ENCODE assay signal across 19 cellular contexts in genomic region chr12:105013892-105014291, GRCh38. TPM values are rescaled to one million over a fixed set of nuclear protein-coding genes. Genes with fewer than 3 reads are reported as not detected.
DNase-seq lines count a peak whose midpoint lies in the region; ATAC-seq, FAIRE-seq and TF ChIP-seq lines count a peak whose summit lies in the region.
"Had no signal": no experiment of that assay in that cellular context is flagged by ENCODE, and none has a peak within 500 bp of the region (broad histone marks: within the 10 kb centered on the region; RNA-seq: fewer than 3 reads in every experiment).

No MANE protein-coding gene starts in this region.

- H3K27me3 ChIP-seq in astrocyte (ENCODE audit: insufficient read depth, low read length) (no peaks in the 10 kb centered on the region), mesenchymal stem cell (ENCODE audit: control insufficient read depth in 1 of 2, insufficient read depth in 1 of 2, low read length in 2 of 2) (no peaks in the 10 kb centered on the region)
- H3K27me3 ChIP-seq: esophagus squamous epithelium, neutrophil, uterus had no signal

- H3K9ac ChIP-seq in astrocyte (ENCODE audit: low read length), result no peak overlapping the region
- H3K9ac ChIP-seq in mesenchymal stem cell (ENCODE audit: low read length), result no peak overlapping the region

- no peak overlapping the region for H3K4me3 Mint-ChIP-seq in astrocyte (ENCODE audit: unreplicated experiment)
- H3K4me3 Mint-ChIP-seq: activated T-cell treated with anti-CD3 and anti-CD28 coated beads, Interleukin-2, amount 50 U/mL, for 24 hours; CD4-positive, CD25-positive, alpha-beta regulatory T cell; stimulated activated naive CD8-positive, alpha-beta T cell treated with anti-CD3 and anti-CD28 coated beads, Interleukin-15, Interleukin-2, amounts not matched to agents 100 ng/mL and 50 ng/mL, for 24 hours; T-cell had no signal

- H3K4me1 Mint-ChIP-seq in astrocyte (ENCODE audit: low read depth, unreplicated experiment), result peaks cover 14% of the 10 kb centered on the region

- 85% methylated on average over 8 of the region's 9 CpGs for WGBS in mesenchymal stem cell

- H3K79me1 ChIP-seq in mesenchymal stem cell (replicated peaks; ENCODE audit: low read length, poor library complexity, severe bottlenecking), result peaks cover 9% of the 10 kb centered on the region

- H4K8ac ChIP-seq in mesenchymal stem cell (ENCODE audit: low read length), result peak overlapping the region; percentile 42

- H3K4me1 ChIP-seq in astrocyte (ENCODE audit: insufficient read depth, low read length), result no peaks in the 10 kb centered on the region
- peaks cover 7% of the 10 kb centered on the region for H3K4me1 ChIP-seq in mesenchymal stem cell (ENCODE audit: control insufficient read depth, insufficient read depth, low read depth, low read length)
- H3K4me1 ChIP-seq: esophagus squamous epithelium, uterus had no signal

- H3K14ac ChIP-seq in mesenchymal stem cell (ENCODE audit: low read length in 2 of 2), result peak overlapping the region in 1 of 2 experiments; percentile 6

- H3K4me3 ChIP-seq in astrocyte (ENCODE audit: insufficient read depth, low read depth, low read length) (no peak overlapping the region), mesenchymal stem cell (ENCODE audit: insufficient read depth in 1 of 2, low read depth in 1 of 2, low read length in 2 of 2) (no peak overlapping the region)
- H3K4me3 ChIP-seq: esophagus squamous epithelium, lung, uterus had no signal

- H2AK5ac ChIP-seq in mesenchymal stem cell (ENCODE audit: low read length, severe bottlenecking), result no peak overlapping the region

- H3K79me2 ChIP-seq in astrocyte (ENCODE audit: insufficient read depth, low read length), result no peaks in the 10 kb centered on the region

- no peak for ATAC-seq in GM21390 (IDR thresholded peaks at IDR 0.05; ENCODE audit: unreplicated experiment)
- ATAC-seq: T-cell had no signal

- H2BK120ac ChIP-seq in mesenchymal stem cell (ENCODE audit: low read depth, low read length), result no peak overlapping the region

- DNase-seq in EL, result peak; percentile 70
- peak; percentile 29 for DNase-seq in HS-5 (ENCODE audit: low read depth)
- peak; percentile 41 for DNase-seq in astrocyte (ENCODE audit: low read depth)
- DNase-seq in mesenchymal stem cell, result peak; percentile 32
- no peak for DNase-seq in stimulated activated CD4-positive, alpha-beta T cell treated with anti-CD3 and anti-CD28 coated beads, Interleukin-4, amount 100 ng/mL, for 24 hours
- no peak for DNase-seq in NCI-H446 (lab: John Stamatoyannopoulos, UW)
- DNase-seq: activated T-cell treated with anti-CD3 and anti-CD28 coated beads, Interleukin-2, amount 50 U/mL, for 24 hours; CD4-positive, CD25-positive, alpha-beta regulatory T cell; cortex of kidney; esophagus squamous epithelium; GDM1; Kasumi-1; T-cell; uterus had no signal

- H3K9me3 Mint-ChIP-seq in astrocyte (ENCODE audit: unreplicated experiment), result peaks cover 16% of the 10 kb centered on the region

- FAIRE-seq in astrocyte (lab: Jason Lieb, UNC), result no peak
- FAIRE-seq: GM19239 had no signal

- peaks cover 51% of the 10 kb centered on the region for H3K36me3 Mint-ChIP-seq in astrocyte (ENCODE audit: low read depth, unreplicated experiment)

- H2BK12ac ChIP-seq in mesenchymal stem cell (ENCODE audit: low read length in 2 of 2), result no peak overlapping the region

- no peak overlapping the region for H3K18ac ChIP-seq in mesenchymal stem cell (ENCODE audit: low read depth in 1 of 2, low read length in 2 of 2)

- no peaks in the 10 kb centered on the region for H4K20me1 ChIP-seq in astrocyte (ENCODE audit: insufficient read depth, low read length)

- no peak for TF ChIP-seq CTCF in astrocyte (IDR thresholded peaks at IDR 0.05; ENCODE audit: insufficient read depth, low read depth, low read length)

- H3K27me3 Mint-ChIP-seq in astrocyte (ENCODE audit: low read depth, unreplicated experiment), result no peaks in the 10 kb centered on the region
- H3K27me3 Mint-ChIP-seq: activated T-cell treated with anti-CD3 and anti-CD28 coated beads, Interleukin-2, amount 50 U/mL, for 24 hours; CD4-positive, CD25-positive, alpha-beta regulatory T cell; stimulated activated naive CD8-positive, alpha-beta T cell treated with anti-CD3 and anti-CD28 coated beads, Interleukin-15, Interleukin-2, amounts not matched to agents 100 ng/mL and 50 ng/mL, for 24 hours; T-cell had no signal

- no peak overlapping the region for H3K4me2 ChIP-seq in astrocyte (ENCODE audit: low read length)
- H3K4me2 ChIP-seq in mesenchymal stem cell (ENCODE audit: low read length, poor library complexity, severe bottlenecking), result no peak overlapping the region

- H3K23ac ChIP-seq in mesenchymal stem cell (ENCODE audit: low read length in 2 of 2), result no peak overlapping the region

- no peak overlapping the region for H2BK15ac ChIP-seq in mesenchymal stem cell (ENCODE audit: low read depth, poor library complexity, severe bottlenecking)

- H3K36me3 ChIP-seq in astrocyte (ENCODE audit: insufficient read depth, low read length) (peaks cover 2% of the 10 kb centered on the region), mesenchymal stem cell (ENCODE audit: control insufficient read depth in 1 of 2, insufficient read depth in 2 of 2, low read depth in 1 of 2, low read length in 2 of 2) (peaks cover 14 to 42% of the 10 kb centered on the region in 2 experiments)
- H3K36me3 ChIP-seq: neutrophil, uterus had no signal

- H3K9me3 ChIP-seq in astrocyte (ENCODE audit: insufficient read depth, low read depth, low read length) (peaks cover 4% of the 10 kb centered on the region), mesenchymal stem cell (ENCODE audit: control insufficient read depth, low read length) (peaks cover 7% of the 10 kb centered on the region)
- H3K9me3 ChIP-seq: esophagus squamous epithelium, neutrophil, uterus had no signal

- no peak overlapping the region for H3K4ac ChIP-seq in mesenchymal stem cell (ENCODE audit: low read depth in 1 of 2, low read length in 2 of 2)

- H2BK5ac ChIP-seq in mesenchymal stem cell (ENCODE audit: low read depth, low read length, poor library complexity, severe bottlenecking), result no peak overlapping the region

- H4K91ac ChIP-seq in mesenchymal stem cell (ENCODE audit: low read length), result no peak overlapping the region

- H2AFZ ChIP-seq in astrocyte (ENCODE audit: low read depth, low read length) (no peak overlapping the region), mesenchymal stem cell (ENCODE audit: low read depth, low read length) (no peak overlapping the region)

- no peak overlapping the region for H3K27ac ChIP-seq in astrocyte (ENCODE audit: low read depth, low read length)
- no peak overlapping the region for H3K27ac ChIP-seq in mesenchymal stem cell (ENCODE audit: low read length, poor library complexity, severe bottlenecking)
- H3K27ac ChIP-seq: esophagus squamous epithelium, neutrophil, uterus had no signal

- peak overlapping the region; percentile 34 for H3K27ac Mint-ChIP-seq in astrocyte (ENCODE audit: unreplicated experiment)
- H3K27ac Mint-ChIP-seq: activated T-cell treated with anti-CD3 and anti-CD28 coated beads, Interleukin-2, amount 50 U/mL, for 24 hours; CD4-positive, CD25-positive, alpha-beta regulatory T cell; stimulated activated naive CD8-positive, alpha-beta T cell treated with anti-CD3 and anti-CD28 coated beads, Interleukin-15, Interleukin-2, amounts not matched to agents 100 ng/mL and 50 ng/mL, for 24 hours; T-cell had no signal

RNA-seq across cellular contexts. Expression of gene NOPCHAP1, which starts 27.8 kb away (rescaled TPM):
- 22.3 and 26.8 TPM in 2 replicates for total RNA-seq in astrocyte
- 20.3 TPM for polyA plus RNA-seq in mesenchymal stem cell (2013, experiment 1 of 2)
- polyA plus RNA-seq in mesenchymal stem cell (2013, experiment 2 of 2), result 21.5 TPM

RNA-seq across cellular contexts. Expression of gene SLC41A2, which starts 55.8 kb away (rescaled TPM):
- 34.8 and 35.6 TPM in 2 replicates for total RNA-seq in astrocyte
- polyA plus RNA-seq in mesenchymal stem cell (2013, experiment 1 of 2), result 11.9 TPM
- 12.1 TPM for polyA plus RNA-seq in mesenchymal stem cell (2013, experiment 2 of 2)

Comparison
In these comparisons a context has a peak if more than half of its experiments do, and no peak if none do; other contexts are left out.
1. DNase-seq: peak in EL (single experiment), HS-5 (single experiment), astrocyte (single experiment) and mesenchymal stem cell (single experiment); none in stimulated activated CD4-positive, alpha-beta T cell treated with anti-CD3 and anti-CD28 coated beads, Interleukin-4, amount 100 ng/mL, for 24 hours (single experiment) and NCI-H446 (0 of 2).